In genomic region chr9:129851821-129852220, GRCh38 we compare ENCODE assay signal across 1 cellular context.
TF ChIP-seq lines count a peak whose summit lies in the region.

No MANE protein-coding gene starts in this region.

TF ChIP-seq in K562, 482 proteins besides CTCF, POLR2A, EP300 and RAD21:
- TF ChIP-seq ZNF561 (CRISPR knock-in tag; conservative IDR thresholded peaks at IDR 0.05) (no peak), MAX (CRISPR knock-in tag; IDR thresholded peaks at IDR 0.05) (0 out of 2 replicates have a peak, but pooled peaks have one; percentile 10), WHSC1 (IDR thresholded peaks at IDR 0.05; ENCODE audit: low read length) (peak; percentile 55)
